28 cellular contexts compared by ENCODE assay signal in genomic region chr15:86034904-86035303, GRCh38. TPM values are rescaled to one million over a fixed set of nuclear protein-coding genes. Genes with fewer than 3 reads are reported as not detected.
A peak's percentile ranks its signal among the peaks of the same experiment; 100 is the strongest.
DNase-seq lines count a peak whose midpoint lies in the region; ATAC-seq, FAIRE-seq and TF ChIP-seq lines count a peak whose summit lies in the region.
"Had no signal": no experiment of that assay in that cellular context is flagged by ENCODE, and none has a peak within 500 bp of the region (broad histone marks: within the 10 kb centered on the region; RNA-seq: fewer than 3 reads in every experiment).

No MANE protein-coding gene starts in this region.

- DNase-seq in mucosa of descending colon, result no peak
- no peak for DNase-seq in ascending aorta (ENCODE audit: low spot score in 2 of 2)
- no peak for DNase-seq in T-helper 1 cell
- DNase-seq: 8988T; ACHN; BE2C; C1 segment of cervical spinal cord; CD4-positive, alpha-beta memory T cell; CD4-positive, CD25-positive, alpha-beta regulatory T cell; CD8-positive, alpha-beta memory T cell; COR-L47; DMS 273 treated with DMSO at 0.1 percent for 48 hours; DMS153; DMS53; DMS79; DND-41; EL; GDM1 had no signal

- H3K4me1 ChIP-seq in mucosa of descending colon (ENCODE audit: low read depth) (peaks cover 4% of the 10 kb centered on the region), ascending aorta (no peaks in the 10 kb centered on the region)
- H3K4me1 ChIP-seq: BE2C, BLaER1 had no signal

- H3K9me3 ChIP-seq in mucosa of descending colon, result no peaks in the 10 kb centered on the region
- H3K9me3 ChIP-seq in ascending aorta, result no peaks in the 10 kb centered on the region
- H3K9me3 ChIP-seq: BE2C, BLaER1 had no signal

- H3K36me3 ChIP-seq in mucosa of descending colon (ENCODE audit: low read depth), result no peaks in the 10 kb centered on the region
- H3K36me3 ChIP-seq in ascending aorta, result no peaks in the 10 kb centered on the region
- H3K36me3 ChIP-seq: BE2C, BLaER1 had no signal

- peak; percentile 66 for FAIRE-seq in colon (lab: Jason Lieb, UNC)
- FAIRE-seq: A204.1, GM12878, GM12892, GM18507 had no signal

- intact Hi-C loops in mucosa of descending colon (cut with DNase I, micrococcal nuclease), result no loop called here
- intact Hi-C loops in ascending aorta (cut with DNase I), result no loop called here

- H3K27me3 ChIP-seq in ascending aorta, result no peaks in the 10 kb centered on the region
- H3K27me3 ChIP-seq: BE2C, BLaER1 had no signal

- TF ChIP-seq CTCF in mucosa of descending colon (IDR thresholded peaks at IDR 0.05) (no peak), ascending aorta (IDR thresholded peaks at IDR 0.05) (no peak)

- H3K4me3 ChIP-seq in mucosa of descending colon (no peak overlapping the region), ascending aorta (no peak overlapping the region)
- H3K4me3 ChIP-seq: BLaER1, GM12878 had no signal

- ATAC-seq in mucosa of descending colon, result peak; percentile 82
- no peak for ATAC-seq in HG02759 (IDR thresholded peaks at IDR 0.05; ENCODE audit: unreplicated experiment)
- ATAC-seq: GM12878 had no signal

- no peak overlapping the region for H3K27ac ChIP-seq in ascending aorta
- H3K27ac ChIP-seq: BLaER1 had no signal

RNA-seq across cellular contexts. Expression of gene AGBL1, which starts 44.8 kb away (rescaled TPM):
- total RNA-seq in mucosa of descending colon (under 1 TPM in 2 of 3 donors, not detected in 1; 0.10 to 0.32 TPM), ascending aorta (not detected)
- total RNA-seq: A673; CD4-positive, alpha-beta memory T cell; CD4-positive, CD25-positive, alpha-beta regulatory T cell; CD8-positive, alpha-beta memory T cell; Daoy; G401; GM12878 had no signal
